21 cellular contexts compared by ENCODE assay signal in genomic region chr1:39386997-39387396, GRCh38.
DNase-seq lines count a peak whose midpoint lies in the region; ATAC-seq, FAIRE-seq and TF ChIP-seq lines count a peak whose summit lies in the region.
"Had no signal": no experiment of that assay in that cellular context is flagged by ENCODE, and none has a peak within 500 bp of the region (broad histone marks: within the 10 kb centered on the region; RNA-seq: fewer than 3 reads in every experiment).

No MANE protein-coding gene starts in this region.

- peak overlapping the region; percentile 46 to 89; a peak in 5 of 6 replicates for H3K27ac ChIP-seq in A549
- H3K27ac ChIP-seq in PC-3 (ENCODE audit: low read length) = peak overlapping the region; percentile 33
- peak overlapping the region; percentile 66 for H3K27ac ChIP-seq in epithelial cell of prostate
- H3K27ac ChIP-seq in SJCRH30 = no peak overlapping the region
- H3K27ac ChIP-seq: gastrocnemius medialis, vagina had no signal

- H3K27ac Mint-ChIP-seq in nephron progenitor cell = peak overlapping the region; percentile 77
- H3K27ac Mint-ChIP-seq: H9; stimulated activated naive CD8-positive, alpha-beta T cell treated with anti-CD3 and anti-CD28 coated beads, Interleukin-15, Interleukin-2, amounts not matched to agents 100 ng/mL and 50 ng/mL, for 24 hours had no signal

- CTCF ChIA-PET in A549 (lab: Yijun Ruan, JAX) = interaction anchor here (0.6 to 6.0 kb wide), 18 partner anchors 9 to 1566 kb away, joined by 3 to 56 read pairs (median 4); no protein-coding TSS in a partner anchor
- CTCF ChIA-PET in PC-3 (lab: Charles Lee) = interaction anchor here (0.5 to 1.2 kb wide), 10 partner anchors 9 to 289 kb away, joined by 3 to 15 read pairs (median 3); no protein-coding TSS in a partner anchor

- peaks cover 32% of the 10 kb centered on the region for H3K4me1 ChIP-seq in A549
- peaks cover 29% of the 10 kb centered on the region for H3K4me1 ChIP-seq in PC-3 (ENCODE audit: insufficient read depth, low read length)
- H3K4me1 ChIP-seq in SJCRH30 = 0 out of 2 replicates have a peak, but pooled peaks cover 3% of the 10 kb centered on the region

- intact Hi-C loops in PC-3 (cut with micrococcal nuclease) = no loop called here

- no peak for TF ChIP-seq RAD21 in A549 (conservative IDR thresholded peaks at IDR 0.05 in 1 of 2, IDR thresholded peaks at IDR 0.05 in 1 of 2)

- H3K4me3 ChIP-seq in A549 (no peak overlapping the region), PC-3 (ENCODE audit: low read length) (no peak overlapping the region), SJCRH30 (no peak overlapping the region)
- H3K4me3 ChIP-seq: coronary artery, gastrocnemius medialis, vagina had no signal

- ATAC-seq in A549 = no peak
- ATAC-seq in PC-3 = no peak
- no peak for ATAC-seq in stimulated activated naive CD8-positive, alpha-beta T cell treated with anti-CD3 and anti-CD28 coated beads, Interleukin-15, Interleukin-2, amounts not matched to agents 100 U/mL and 50 U/mL, for 24 hours
- ATAC-seq in GM18505 (IDR thresholded peaks at IDR 0.05; ENCODE audit: unreplicated experiment) = no peak
- ATAC-seq: activated CD8-positive, alpha-beta memory T cell treated with anti-CD3 and anti-CD28 coated beads, Interleukin-2, amount 10 ng/mL, durations not matched to agents 7 days and 5 days; gastrocnemius medialis had no signal

- no peak overlapping the region for H2AFZ ChIP-seq in PC-3 (ENCODE audit: low read length)

- no peak overlapping the region for H3K4me3 Mint-ChIP-seq in nephron progenitor cell
- H3K4me3 Mint-ChIP-seq: activated CD8-positive, alpha-beta memory T cell treated with anti-CD3 and anti-CD28 coated beads, Interleukin-2, amount 10 ng/mL, durations not matched to agents 7 days and 5 days; H9; naive B cell; stimulated activated naive CD8-positive, alpha-beta T cell treated with anti-CD3 and anti-CD28 coated beads, Interleukin-15, Interleukin-2, amounts not matched to agents 100 ng/mL and 50 ng/mL, for 24 hours had no signal

- TF ChIP-seq EP300 in A549 (IDR thresholded peaks at IDR 0.05) = no peak

- DNase-seq in A549 (ENCODE audit: low read depth in 1 of 2, low spot score in 1 of 2) (no peak), PC-3 (no peak), epithelial cell of prostate (ENCODE audit: low read depth, low spot score) (no peak), nephron progenitor cell (no peak), NCI-H146 treated with DMSO at 0.1 percent for 48 hours (lab: John Stamatoyannopoulos, UW; ENCODE audit: unreplicated experiment) (no peak), SJCRH30 (no peak)
- no peak for DNase-seq in stimulated activated naive CD8-positive, alpha-beta T cell treated with anti-CD3 and anti-CD28 coated beads, Interleukin-15, Interleukin-2, amounts not matched to agents 100 U/mL and 50 U/mL, for 24 hours
- DNase-seq: activated CD8-positive, alpha-beta memory T cell treated with anti-CD3 and anti-CD28 coated beads, Interleukin-2, amount 10 ng/mL, durations not matched to agents 7 days and 5 days; activated effector memory CD4-positive, alpha-beta T cell treated with Interleukin-2 at 50 U/mL for 16 hours; anterior cingulate cortex; gastrocnemius medialis; H9; naive B cell; NCI-H187 treated with DMSO at 0.1 percent for 48 hours; SHP77 treated with DMSO at 0.1 percent for 48 hours; stimulated activated CD4-positive, alpha-beta T cell treated with anti-CD3 and anti-CD28 coated beads, Interleukin-15, amount 100 ng/mL, for 24 hours had no signal

- H3K9me3 ChIP-seq in A549 = no peaks in the 10 kb centered on the region
- no peaks in the 10 kb centered on the region for H3K9me3 ChIP-seq in PC-3 (ENCODE audit: low read length)
- H3K9me3 ChIP-seq in SJCRH30 (replicated peaks) = no peaks in the 10 kb centered on the region
- H3K9me3 ChIP-seq: gastrocnemius medialis, vagina had no signal

- FAIRE-seq in A549 (lab: Jason Lieb, UNC) = no peak
- FAIRE-seq: HTR-8/SVneo had no signal

- H3K79me2 ChIP-seq in PC-3 (ENCODE audit: low read length) = peaks cover 11% of the 10 kb centered on the region

- TF ChIP-seq CTCF in A549 (IDR thresholded peaks at IDR 0.05) (no peak), PC-3 (conservative IDR thresholded peaks at IDR 0.05; ENCODE audit: low read depth, low read length) (no peak), nephron progenitor cell (IDR thresholded peaks at IDR 0.05) (no peak)

- H3K36me3 ChIP-seq in PC-3 (ENCODE audit: low read depth, low read length) = peaks cover 11% of the 10 kb centered on the region
- peaks cover 63% of the 10 kb centered on the region for H3K36me3 ChIP-seq in SJCRH30

- peaks cover 86% of the 10 kb centered on the region for H3K36me3 Mint-ChIP-seq in nephron progenitor cell (ENCODE audit: low read depth)

- no TSS peak for BruUV-seq in PC-3 (replicated peaks; lab: Mats Ljungman, UMichigan)

- no peaks in the 10 kb centered on the region for H3K9me3 Mint-ChIP-seq in nephron progenitor cell
- H3K9me3 Mint-ChIP-seq: H9; naive B cell; stimulated activated naive CD8-positive, alpha-beta T cell treated with anti-CD3 and anti-CD28 coated beads, Interleukin-15, Interleukin-2, amounts not matched to agents 100 ng/mL and 50 ng/mL, for 24 hours had no signal

- H3K4me2 ChIP-seq in A549 = peak overlapping the region; percentile 55
- H3K4me2 ChIP-seq in PC-3 (ENCODE audit: low read length) = peak overlapping the region; percentile 34

- H3K4me1 Mint-ChIP-seq in nephron progenitor cell = peaks cover 16% of the 10 kb centered on the region

- no peaks in the 10 kb centered on the region for H4K20me1 ChIP-seq in PC-3 (ENCODE audit: low read length)

- no peaks in the 10 kb centered on the region for H3K27me3 Mint-ChIP-seq in nephron progenitor cell (ENCODE audit: low read depth, poor library complexity)
- H3K27me3 Mint-ChIP-seq: activated CD8-positive, alpha-beta memory T cell treated with anti-CD3 and anti-CD28 coated beads, Interleukin-2, amount 10 ng/mL, durations not matched to agents 7 days and 5 days; naive B cell; stimulated activated naive CD8-positive, alpha-beta T cell treated with anti-CD3 and anti-CD28 coated beads, Interleukin-15, Interleukin-2, amounts not matched to agents 100 ng/mL and 50 ng/mL, for 24 hours had no signal

- no peaks in the 10 kb centered on the region for H3K9me2 ChIP-seq in PC-3 (replicated peaks; ENCODE audit: low read length)

- TF ChIP-seq POLR2A in A549 (IDR thresholded peaks at IDR 0.05; ENCODE audit: low read length) = no peak
- TF ChIP-seq POLR2A in GM18505 (IDR thresholded peaks at IDR 0.05; ENCODE audit: borderline replicate concordance, extremely low read depth, insufficient read depth, insufficient read length) = no peak

- 81% methylated on average over 5 of the region's 5 CpGs for WGBS in A549 (ENCODE audit: missing lambda C conversion rate)

- no peaks in the 10 kb centered on the region for H3F3A ChIP-seq in PC-3 (ENCODE audit: low read length, unreplicated experiment)

- POLR2A ChIA-PET in A549 (lab: Yijun Ruan, JAX) = interaction anchor here (0.9 kb wide), 1 partner anchor 12 kb away, joined by 3 read pairs; no protein-coding TSS in a partner anchor
- POLR2A ChIA-PET in PC-3 (lab: Charles Lee; ENCODE audit: unreplicated experiment) = interaction anchor here (0.5 kb wide), 1 partner anchor 24 kb away, joined by 3 read pairs; no protein-coding TSS in a partner anchor

- no peak overlapping the region for H3K9ac ChIP-seq in PC-3 (ENCODE audit: low read length)

- H3K27me3 ChIP-seq in PC-3 (ENCODE audit: low read length) = no peaks in the 10 kb centered on the region
- H3K27me3 ChIP-seq in SJCRH30 = no peaks in the 10 kb centered on the region
- H3K27me3 ChIP-seq: gastrocnemius medialis, vagina had no signal

TF ChIP-seq in A549, 52 proteins besides CTCF, POLR2A, EP300 and RAD21:
- TF ChIP-seq CHD4 (IDR thresholded peaks at IDR 0.05; ENCODE audit: borderline replicate concordance) = no peak
- no peak for TF ChIP-seq E2F6 (IDR thresholded peaks at IDR 0.05; ENCODE audit: borderline replicate concordance, low read depth)
- no peak for TF ChIP-seq JUNB (IDR thresholded peaks at IDR 0.05)
- TF ChIP-seq ZSCAN20 (CRISPR knock-in tag; IDR thresholded peaks at IDR 0.05) = no peak
- TF ChIP-seq REST (IDR thresholded peaks at IDR 0.05) = no peak
- TF ChIP-seq SREBF2 (IDR thresholded peaks at IDR 0.05) = no peak
- TF ChIP-seq JUN (IDR thresholded peaks at IDR 0.05) = no peak
- TF ChIP-seq FOSL2 (IDR thresholded peaks at IDR 0.05) = no peak
- TF ChIP-seq FOSL2 (CRISPR knock-in tag; IDR thresholded peaks at IDR 0.05) = no peak
- no peak for TF ChIP-seq HOXA7 (CRISPR knock-in tag; IDR thresholded peaks at IDR 0.05)
- TF ChIP-seq KDM5A (IDR thresholded peaks at IDR 0.05) = no peak
- no peak for TF ChIP-seq GATA3 (IDR thresholded peaks at IDR 0.05; ENCODE audit: borderline replicate concordance)
- TF ChIP-seq HOXB5 (CRISPR knock-in tag; IDR thresholded peaks at IDR 0.05) = no peak
